In the genomic region with DNA sequence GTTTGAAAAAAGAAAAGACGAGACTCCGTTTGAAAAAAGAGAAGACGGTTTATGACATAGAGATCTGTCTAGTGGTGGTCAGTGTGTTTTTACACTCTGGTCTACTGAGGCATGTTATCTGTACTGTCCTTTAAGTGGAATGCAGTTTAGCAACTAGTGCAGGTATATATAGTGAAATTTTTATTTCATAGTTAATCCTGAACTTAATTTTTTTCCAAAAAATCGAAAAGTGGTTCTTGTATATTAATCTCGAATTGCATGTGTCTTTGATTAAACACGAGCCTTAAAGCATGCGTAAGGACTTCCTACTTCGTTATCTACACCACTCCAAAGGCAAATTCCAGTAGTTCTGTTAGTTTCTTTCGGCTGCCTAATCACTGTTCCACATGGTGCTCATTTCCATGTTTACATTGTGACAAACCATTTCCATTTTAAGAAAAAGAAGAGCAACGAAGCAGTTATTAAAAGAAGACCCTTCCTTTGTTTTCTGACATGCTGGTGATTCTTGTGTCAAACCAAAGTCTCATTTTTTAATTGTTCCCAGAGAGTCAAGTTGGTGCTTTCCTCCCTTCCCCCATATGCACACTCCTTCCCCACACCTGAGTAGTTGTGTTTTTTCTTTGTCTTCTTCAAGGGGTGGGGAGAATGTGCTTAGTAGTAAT, we compare ENCODE assay signal across 1 cellular context.
TF ChIP-seq lines count a peak whose summit lies in the region.

No MANE protein-coding gene starts in this region.

TF ChIP-seq in HepG2, 621 proteins besides CTCF, POLR2A, EP300 and RAD21 (continued from another document):
- TF ChIP-seq FOXA1 (IDR thresholded peaks at IDR 0.05) (no peak), FOXA1 (CRISPR knock-in tag; IDR thresholded peaks at IDR 0.05) (peak; percentile 60; the same call in 1 of the 2 replicates), FOXA3 (CRISPR knock-in tag; IDR thresholded peaks at IDR 0.05) (peak; percentile 76), HIVEP1 (CRISPR knock-in tag; IDR thresholded peaks at IDR 0.05) (no peak), HOXA9 (CRISPR knock-in tag; IDR thresholded peaks at IDR 0.05; ENCODE audit: borderline replicate concordance) (no peak), ZNF790 (CRISPR knock-in tag; IDR thresholded peaks at IDR 0.05; ENCODE audit: borderline replicate concordance) (no peak)
- TF ChIP-seq, protein P1, sequence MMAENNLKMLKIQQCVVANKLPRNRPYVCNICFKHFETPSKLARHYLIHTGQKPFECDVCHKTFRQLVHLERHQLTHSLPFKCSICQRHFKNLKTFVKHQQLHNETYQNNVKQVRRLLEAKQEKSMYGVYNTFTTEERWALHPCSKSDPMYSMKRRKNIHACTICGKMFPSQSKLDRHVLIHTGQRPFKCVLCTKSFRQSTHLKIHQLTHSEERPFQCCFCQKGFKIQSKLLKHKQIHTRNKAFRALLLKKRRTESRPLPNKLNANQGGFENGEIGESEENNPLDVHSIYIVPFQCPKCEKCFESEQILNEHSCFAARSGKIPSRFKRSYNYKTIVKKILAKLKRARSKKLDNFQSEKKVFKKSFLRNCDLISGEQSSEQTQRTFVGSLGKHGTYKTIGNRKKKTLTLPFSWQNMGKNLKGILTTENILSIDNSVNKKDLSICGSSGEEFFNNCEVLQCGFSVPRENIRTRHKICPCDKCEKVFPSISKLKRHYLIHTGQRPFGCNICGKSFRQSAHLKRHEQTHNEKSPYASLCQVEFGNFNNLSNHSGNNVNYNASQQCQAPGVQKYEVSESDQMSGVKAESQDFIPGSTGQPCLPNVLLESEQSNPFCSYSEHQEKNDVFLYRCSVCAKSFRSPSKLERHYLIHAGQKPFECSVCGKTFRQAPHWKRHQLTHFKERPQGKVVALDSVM (CRISPR knock-in tag; IDR thresholded peaks at IDR 0.05), result 0 out of 2 replicates have a peak, but pooled peaks have one; percentile 7
- TF ChIP-seq, protein P2, sequence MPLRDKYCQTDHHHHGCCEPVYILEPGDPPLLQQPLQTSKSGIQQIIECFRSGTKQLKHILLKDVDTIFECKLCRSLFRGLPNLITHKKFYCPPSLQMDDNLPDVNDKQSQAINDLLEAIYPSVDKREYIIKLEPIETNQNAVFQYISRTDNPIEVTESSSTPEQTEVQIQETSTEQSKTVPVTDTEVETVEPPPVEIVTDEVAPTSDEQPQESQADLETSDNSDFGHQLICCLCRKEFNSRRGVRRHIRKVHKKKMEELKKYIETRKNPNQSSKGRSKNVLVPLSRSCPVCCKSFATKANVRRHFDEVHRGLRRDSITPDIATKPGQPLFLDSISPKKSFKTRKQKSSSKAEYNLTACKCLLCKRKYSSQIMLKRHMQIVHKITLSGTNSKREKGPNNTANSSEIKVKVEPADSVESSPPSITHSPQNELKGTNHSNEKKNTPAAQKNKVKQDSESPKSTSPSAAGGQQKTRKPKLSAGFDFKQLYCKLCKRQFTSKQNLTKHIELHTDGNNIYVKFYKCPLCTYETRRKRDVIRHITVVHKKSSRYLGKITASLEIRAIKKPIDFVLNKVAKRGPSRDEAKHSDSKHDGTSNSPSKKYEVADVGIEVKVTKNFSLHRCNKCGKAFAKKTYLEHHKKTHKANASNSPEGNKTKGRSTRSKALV (CRISPR knock-in tag; IDR thresholded peaks at IDR 0.05), result 0 out of 2 replicates have a peak, but pooled peaks have one; percentile 9
- TF ChIP-seq, protein P3, sequence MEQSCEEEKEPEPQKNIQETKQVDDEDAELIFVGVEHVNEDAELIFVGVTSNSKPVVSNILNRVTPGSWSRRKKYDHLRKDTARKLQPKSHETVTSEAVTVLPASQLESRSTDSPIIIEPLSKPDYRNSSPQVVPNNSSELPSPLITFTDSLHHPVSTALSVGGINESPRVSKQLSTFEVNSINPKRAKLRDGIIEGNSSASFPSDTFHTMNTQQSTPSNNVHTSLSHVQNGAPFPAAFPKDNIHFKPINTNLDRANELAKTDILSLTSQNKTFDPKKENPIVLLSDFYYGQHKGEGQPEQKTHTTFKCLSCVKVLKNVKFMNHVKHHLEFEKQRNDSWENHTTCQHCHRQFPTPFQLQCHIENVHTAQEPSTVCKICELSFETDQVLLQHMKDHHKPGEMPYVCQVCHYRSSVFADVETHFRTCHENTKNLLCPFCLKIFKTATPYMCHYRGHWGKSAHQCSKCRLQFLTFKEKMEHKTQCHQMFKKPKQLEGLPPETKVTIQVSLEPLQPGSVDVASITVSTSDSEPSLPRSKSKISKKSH (CRISPR knock-in tag; IDR thresholded peaks at IDR 0.05; ENCODE audit: borderline replicate concordance), result no peak
